Comparison of ENCODE assay signal across 10 cellular contexts in genomic region chr20:43916875-43917371, GRCh38. TPM values are rescaled to one million over a fixed set of nuclear protein-coding genes. Genes with fewer than 3 reads are reported as not detected.
A peak's percentile ranks its signal among the peaks of the same experiment; 100 is the strongest.
DNase-seq lines count a peak whose midpoint lies in the region; ATAC-seq and TF ChIP-seq lines count a peak whose summit lies in the region.
"Had no signal": no experiment of that assay in that cellular context is flagged by ENCODE, and none has a peak within 500 bp of the region (broad histone marks: within the 10 kb centered on the region; RNA-seq: fewer than 3 reads in every experiment).

No MANE protein-coding gene starts in this region.

- no peaks in the 10 kb centered on the region for H3K36me3 ChIP-seq in esophagus muscularis mucosa
- H3K36me3 ChIP-seq: BE2C had no signal

- peak overlapping the region; percentile 34 for H3K4me3 Mint-ChIP-seq in activated CD8-positive, alpha-beta T cell treated with anti-CD3 and anti-CD28 coated beads for 36 hours
- no peak overlapping the region for H3K4me3 Mint-ChIP-seq in activated CD8-positive, alpha-beta T cell treated with anti-CD3 and anti-CD28 coated beads, Interleukin-2, amount 10 ng/mL, durations not matched to agents 7 days and 5 days
- H3K4me3 Mint-ChIP-seq in stimulated activated naive CD8-positive, alpha-beta T cell treated with anti-CD3 and anti-CD28 coated beads, Interleukin-15, Interleukin-2, amounts not matched to agents 100 ng/mL and 50 ng/mL, for 24 hours: peak overlapping the region; percentile 41

- no peak for TF ChIP-seq POLR2A in esophagus muscularis mucosa (IDR thresholded peaks at IDR 0.05; ENCODE audit: low read depth)

- no peak overlapping the region for H3K27ac Mint-ChIP-seq in activated CD8-positive, alpha-beta T cell treated with anti-CD3 and anti-CD28 coated beads for 36 hours
- no peak overlapping the region for H3K27ac Mint-ChIP-seq in activated CD8-positive, alpha-beta T cell treated with anti-CD3 and anti-CD28 coated beads, Interleukin-2, amount 10 ng/mL, durations not matched to agents 7 days and 5 days
- no peak overlapping the region for H3K27ac Mint-ChIP-seq in stimulated activated naive CD8-positive, alpha-beta T cell treated with anti-CD3 and anti-CD28 coated beads, Interleukin-15, Interleukin-2, amounts not matched to agents 100 ng/mL and 50 ng/mL, for 24 hours

- peaks cover 0 to 18% (median 17%) of the 10 kb centered on the region in 4 donors for H3K9me3 ChIP-seq in esophagus muscularis mucosa
- H3K9me3 ChIP-seq: BE2C had no signal

- no peak for TF ChIP-seq CTCF in activated CD8-positive, alpha-beta T cell treated with anti-CD3 and anti-CD28 coated beads for 36 hours (IDR thresholded peaks at IDR 0.05)
- TF ChIP-seq CTCF in esophagus muscularis mucosa (IDR thresholded peaks at IDR 0.05): no peak

- peak; percentile 41 for ATAC-seq in activated CD8-positive, alpha-beta T cell treated with anti-CD3 and anti-CD28 coated beads for 36 hours
- no peak for ATAC-seq in activated CD8-positive, alpha-beta T cell treated with anti-CD3 and anti-CD28 coated beads, Interleukin-2, amount 10 ng/mL, durations not matched to agents 7 days and 5 days

- DNase-seq in activated CD8-positive, alpha-beta T cell treated with anti-CD3 and anti-CD28 coated beads for 36 hours: peak; percentile 37
- DNase-seq in activated CD8-positive, alpha-beta T cell treated with anti-CD3 and anti-CD28 coated beads, Interleukin-2, amount 10 ng/mL, durations not matched to agents 7 days and 5 days: no peak
- DNase-seq in RPMI7951 (ENCODE audit: low read depth) (peak; percentile 57), esophagus muscularis mucosa (ENCODE audit: extremely low spot score) (no peak), NCI-H187 treated with DMSO at 0.1 percent for 48 hours (lab: John Stamatoyannopoulos, UW) (no peak), NCI-H1092 treated with DMSO at 0.1 percent for 48 hours (lab: John Stamatoyannopoulos, UW) (no peak), cerebellar cortex (ENCODE audit: low spot score) (no peak)

- peaks cover 71% of the 10 kb centered on the region for H3K27me3 Mint-ChIP-seq in activated CD8-positive, alpha-beta T cell treated with anti-CD3 and anti-CD28 coated beads for 36 hours
- peaks cover 81% of the 10 kb centered on the region for H3K27me3 Mint-ChIP-seq in activated CD8-positive, alpha-beta T cell treated with anti-CD3 and anti-CD28 coated beads, Interleukin-2, amount 10 ng/mL, durations not matched to agents 7 days and 5 days (ENCODE audit: low read depth)
- peaks cover 84% of the 10 kb centered on the region for H3K27me3 Mint-ChIP-seq in stimulated activated naive CD8-positive, alpha-beta T cell treated with anti-CD3 and anti-CD28 coated beads, Interleukin-15, Interleukin-2, amounts not matched to agents 100 ng/mL and 50 ng/mL, for 24 hours

- H3K4me1 Mint-ChIP-seq in activated CD8-positive, alpha-beta T cell treated with anti-CD3 and anti-CD28 coated beads for 36 hours (ENCODE audit: low read depth): peaks cover 24% of the 10 kb centered on the region
- peaks cover 21% of the 10 kb centered on the region for H3K4me1 Mint-ChIP-seq in activated CD8-positive, alpha-beta T cell treated with anti-CD3 and anti-CD28 coated beads, Interleukin-2, amount 10 ng/mL, durations not matched to agents 7 days and 5 days (ENCODE audit: low read depth)
- H3K4me1 Mint-ChIP-seq in stimulated activated naive CD8-positive, alpha-beta T cell treated with anti-CD3 and anti-CD28 coated beads, Interleukin-15, Interleukin-2, amounts not matched to agents 100 ng/mL and 50 ng/mL, for 24 hours (ENCODE audit: low read depth): peaks cover 35% of the 10 kb centered on the region

- peak overlapping the region; percentile 63 to 80 (median 68) for H3K4me3 ChIP-seq in esophagus muscularis mucosa

- CTCF ChIA-PET in activated CD8-positive, alpha-beta T cell treated with anti-CD3 and anti-CD28 coated beads for 36 hours (lab: Charles Lee): interaction anchor here (0.6 kb wide), 1 partner anchor 167 kb away, joined by 3 read pairs; no protein-coding TSS in a partner anchor
- CTCF ChIA-PET in activated CD8-positive, alpha-beta T cell treated with anti-CD3 and anti-CD28 coated beads, Interleukin-2, amount 10 ng/mL, durations not matched to agents 7 days and 5 days (lab: Charles Lee): no interaction called here

- H3K9me3 Mint-ChIP-seq in activated CD8-positive, alpha-beta T cell treated with anti-CD3 and anti-CD28 coated beads for 36 hours: peaks cover 8% of the 10 kb centered on the region
- H3K9me3 Mint-ChIP-seq in activated CD8-positive, alpha-beta T cell treated with anti-CD3 and anti-CD28 coated beads, Interleukin-2, amount 10 ng/mL, durations not matched to agents 7 days and 5 days (ENCODE audit: insufficient read depth): peaks cover 12% of the 10 kb centered on the region
- peaks cover 12% of the 10 kb centered on the region for H3K9me3 Mint-ChIP-seq in stimulated activated naive CD8-positive, alpha-beta T cell treated with anti-CD3 and anti-CD28 coated beads, Interleukin-15, Interleukin-2, amounts not matched to agents 100 ng/mL and 50 ng/mL, for 24 hours

- peaks cover 5 to 45% (median 30%) of the 10 kb centered on the region in 4 donors for H3K4me1 ChIP-seq in esophagus muscularis mucosa
- H3K4me1 ChIP-seq: BE2C had no signal

- POLR2A ChIA-PET in activated CD8-positive, alpha-beta T cell treated with anti-CD3 and anti-CD28 coated beads for 36 hours (lab: Charles Lee): no interaction called here
- POLR2A ChIA-PET in activated CD8-positive, alpha-beta T cell treated with anti-CD3 and anti-CD28 coated beads, Interleukin-2, amount 10 ng/mL, durations not matched to agents 7 days and 5 days (lab: Charles Lee): no interaction called here

- peaks cover 2% of the 10 kb centered on the region for H3K36me3 Mint-ChIP-seq in activated CD8-positive, alpha-beta T cell treated with anti-CD3 and anti-CD28 coated beads for 36 hours (ENCODE audit: low read depth)
- peaks cover 14% of the 10 kb centered on the region for H3K36me3 Mint-ChIP-seq in activated CD8-positive, alpha-beta T cell treated with anti-CD3 and anti-CD28 coated beads, Interleukin-2, amount 10 ng/mL, durations not matched to agents 7 days and 5 days (ENCODE audit: low read depth)
- peaks cover 9% of the 10 kb centered on the region for H3K36me3 Mint-ChIP-seq in stimulated activated naive CD8-positive, alpha-beta T cell treated with anti-CD3 and anti-CD28 coated beads, Interleukin-15, Interleukin-2, amounts not matched to agents 100 ng/mL and 50 ng/mL, for 24 hours (ENCODE audit: low read depth)

- H3K27ac ChIP-seq in esophagus muscularis mucosa (replicated peaks in 1 of 4): peak overlapping the region; percentile 44 to 83 (median 80)
- H3K27ac ChIP-seq: HL-60 had no signal

- H3K27me3 ChIP-seq in esophagus muscularis mucosa: peaks cover 0 to 28% (median 0%) of the 10 kb centered on the region in 4 donors
- H3K27me3 ChIP-seq: BE2C had no signal

- intact Hi-C loops in activated CD8-positive, alpha-beta T cell treated with anti-CD3 and anti-CD28 coated beads for 36 hours (cut with micrococcal nuclease): no loop called here
- intact Hi-C loops in esophagus muscularis mucosa (cut with DNase I): loop anchor here (10.0 kb wide), 1 partner anchor 162 kb away; no protein-coding TSS in a partner anchor

- TF ChIP-seq EP300 in esophagus muscularis mucosa (IDR thresholded peaks at IDR 0.05): no peak

- WGBS in esophagus muscularis mucosa: 57% methylated on average over 8 of the region's 9 CpGs

RNA-seq across cellular contexts. Expression of gene TOX2, which starts 2.3 kb away (rescaled TPM):
- 1 to 10 TPM; 1.5 to 1.7 TPM for total RNA-seq in activated CD8-positive, alpha-beta T cell treated with anti-CD3 and anti-CD28 coated beads for 36 hours
- total RNA-seq in activated CD8-positive, alpha-beta T cell treated with anti-CD3 and anti-CD28 coated beads, Interleukin-2, amount 10 ng/mL, durations not matched to agents 7 days and 5 days: under 1 TPM; 0.31 to 0.61 TPM
- 24.7 and 25.4 TPM in 2 replicates for total RNA-seq in RPMI7951 (2014; rRNA removed; shearing (Covaris generic))
- total RNA-seq in esophagus muscularis mucosa: 10 to 100 TPM; 19.4 to 39.5 (median 32.8) TPM

Comparison
In these comparisons a context has a peak if more than half of its experiments do, and no peak if none do; other contexts are left out.
1. DNase-seq: peak in activated CD8-positive, alpha-beta T cell treated with anti-CD3 and anti-CD28 coated beads for 36 hours (single experiment) and RPMI7951 (single experiment); none in activated CD8-positive, alpha-beta T cell treated with anti-CD3 and anti-CD28 coated beads, Interleukin-2, amount 10 ng/mL, durations not matched to agents 7 days and 5 days (single experiment), esophagus muscularis mucosa (single experiment), NCI-H187 treated with DMSO at 0.1 percent for 48 hours (single experiment), NCI-H1092 treated with DMSO at 0.1 percent for 48 hours (single experiment) and cerebellar cortex (single experiment).